Comparison of ENCODE assay signal across 18 cellular contexts in the genomic region with DNA sequence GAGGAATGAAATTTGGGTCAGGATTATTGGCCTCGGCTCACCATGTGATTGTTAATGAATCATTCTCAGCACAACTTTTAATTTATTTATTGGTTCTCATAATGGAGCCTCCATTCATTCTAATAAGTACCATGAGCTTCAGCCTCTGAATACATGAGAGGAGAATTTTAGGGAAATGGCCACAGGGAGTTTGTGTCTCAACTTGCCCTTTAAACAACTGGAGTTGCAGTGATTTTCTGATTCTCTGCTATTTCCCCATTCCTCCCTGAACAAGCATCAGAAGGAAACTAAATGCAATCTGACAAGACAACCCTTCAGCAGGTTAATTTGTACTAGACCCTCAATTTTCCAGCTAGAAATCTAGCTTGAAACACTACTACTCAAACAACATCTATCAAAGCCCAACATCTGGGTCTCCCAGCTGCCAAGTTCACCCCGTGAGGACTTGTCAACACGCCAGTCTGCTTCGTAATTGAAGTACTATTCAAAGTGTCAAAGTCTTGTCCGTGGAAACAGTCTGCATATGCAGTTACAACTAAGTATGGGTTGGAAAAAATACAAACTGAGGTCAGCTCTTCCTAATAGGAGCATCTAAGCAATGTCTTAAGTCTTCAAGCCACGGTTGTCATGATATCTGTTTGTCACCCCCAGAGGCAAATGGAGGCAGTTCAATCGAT.
"Had no signal": no experiment of that assay in that cellular context is flagged by ENCODE, and none has a peak within 500 bp of the region (broad histone marks: within the 10 kb centered on the region; RNA-seq: fewer than 3 reads in every experiment).

No MANE protein-coding gene starts in this region.

- ATAC-seq: activated naive CD8-positive, alpha-beta T cell treated with anti-CD3 and anti-CD28 coated beads, Interleukin-2, amount 50 U/mL, for 24 hours; activated T-helper 17 cell treated with anti-CD3 and anti-CD28 coated beads, Interleukin-2, amount 50 U/mL, for 72 hours; heart left ventricle; left colon; mucosa of descending colon; naive thymus-derived CD8-positive, alpha-beta T cell had no signal

- H3K27ac Mint-ChIP-seq: activated naive CD4-positive, alpha-beta T cell treated with anti-CD3 and anti-CD28 coated beads for 36 hours; activated naive CD8-positive, alpha-beta T cell treated with anti-CD3 and anti-CD28 coated beads, Interleukin-2, amount 50 U/mL, for 24 hours; activated T-helper 17 cell treated with anti-CD3 and anti-CD28 coated beads, Interleukin-2, amount 50 U/mL, for 72 hours; naive thymus-derived CD8-positive, alpha-beta T cell; T-helper 2 cell treated with Interferon-gamma antibody and Interleukin-4, amounts not matched to agents 5 μg/mL and 100 μg/mL, for 36 hours had no signal

- H3K9me3 Mint-ChIP-seq: activated naive CD4-positive, alpha-beta T cell treated with anti-CD3 and anti-CD28 coated beads for 36 hours; activated T-helper 17 cell treated with anti-CD3 and anti-CD28 coated beads, Interleukin-2, amount 50 U/mL, for 72 hours; T-helper 2 cell treated with Interferon-gamma antibody and Interleukin-4, amounts not matched to agents 5 μg/mL and 100 μg/mL, for 36 hours had no signal

- H3K27ac ChIP-seq: cardiac muscle cell, heart left ventricle, skin epidermis, tibial nerve had no signal

- H3K36me3 Mint-ChIP-seq: naive thymus-derived CD8-positive, alpha-beta T cell had no signal

- H3K4me1 Mint-ChIP-seq: activated naive CD8-positive, alpha-beta T cell treated with anti-CD3 and anti-CD28 coated beads, Interleukin-2, amount 50 U/mL, for 24 hours; activated T-helper 17 cell treated with anti-CD3 and anti-CD28 coated beads, Interleukin-2, amount 50 U/mL, for 72 hours had no signal

- H3K4me3 ChIP-seq: cardiac muscle cell, heart left ventricle, lung, mucosa of descending colon, skin epidermis, tibial nerve had no signal

- H3K27me3 ChIP-seq: cardiac muscle cell, tibial nerve had no signal

- H3K27me3 Mint-ChIP-seq: activated naive CD8-positive, alpha-beta T cell treated with anti-CD3 and anti-CD28 coated beads, Interleukin-2, amount 50 U/mL, for 24 hours; activated T-helper 17 cell treated with anti-CD3 and anti-CD28 coated beads, Interleukin-2, amount 50 U/mL, for 72 hours had no signal

- H3K36me3 ChIP-seq: cardiac muscle cell, heart left ventricle, tibial nerve had no signal

- H3K4me3 Mint-ChIP-seq: activated naive CD4-positive, alpha-beta T cell treated with anti-CD3 and anti-CD28 coated beads for 36 hours; activated naive CD8-positive, alpha-beta T cell treated with anti-CD3 and anti-CD28 coated beads, Interleukin-2, amount 50 U/mL, for 24 hours; activated T-helper 17 cell treated with anti-CD3 and anti-CD28 coated beads, Interleukin-2, amount 50 U/mL, for 72 hours; naive thymus-derived CD8-positive, alpha-beta T cell; T-helper 2 cell treated with Interferon-gamma antibody and Interleukin-4, amounts not matched to agents 5 μg/mL and 100 μg/mL, for 36 hours had no signal

- FAIRE-seq: frontal cortex had no signal

- DNase-seq: activated CD4-positive, CD25-positive, alpha-beta regulatory T cell; activated naive CD4-positive, alpha-beta T cell treated with anti-CD3 and anti-CD28 coated beads for 36 hours; activated naive CD8-positive, alpha-beta T cell treated with anti-CD3 and anti-CD28 coated beads, Interleukin-2, amount 50 U/mL, for 24 hours; aorta; heart left ventricle; left colon; mucosa of descending colon; naive thymus-derived CD8-positive, alpha-beta T cell; stimulated activated CD4-positive, alpha-beta T cell treated with anti-CD3 and anti-CD28 coated beads, Interleukin-4, amount 100 ng/mL, for 24 hours; stimulated activated naive CD4-positive, alpha-beta T cell; SW 1271 had no signal

- H3K4me1 ChIP-seq: heart left ventricle had no signal
